ENCODE assay signal across 1 cellular context in the genomic region with DNA sequence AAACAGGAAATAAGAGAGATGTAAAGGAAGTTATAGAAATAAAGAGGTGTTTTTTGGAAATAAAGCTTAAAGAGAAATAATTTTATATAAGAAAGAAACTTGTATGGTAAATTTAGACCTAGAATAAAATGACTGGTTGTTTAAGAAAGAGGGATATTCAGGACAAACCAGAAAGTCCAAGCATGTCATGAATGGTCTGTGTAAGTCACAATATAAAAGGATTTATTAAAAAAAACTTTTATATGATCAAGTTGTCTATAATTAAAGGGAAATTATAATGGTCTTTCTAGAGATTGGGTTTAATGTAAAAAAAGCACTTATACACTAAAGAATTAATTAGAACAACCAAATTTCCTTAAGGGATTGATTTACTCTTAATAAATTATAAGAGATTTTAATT.
A peak's percentile ranks its signal among the peaks of the same experiment; 100 is the strongest.
TF ChIP-seq lines count a peak whose summit lies in the region.

No MANE protein-coding gene starts in this region.

TF ChIP-seq in HepG2, 621 proteins besides CTCF, POLR2A, EP300 and RAD21 (continued from another document):
- TF ChIP-seq, protein P1, sequence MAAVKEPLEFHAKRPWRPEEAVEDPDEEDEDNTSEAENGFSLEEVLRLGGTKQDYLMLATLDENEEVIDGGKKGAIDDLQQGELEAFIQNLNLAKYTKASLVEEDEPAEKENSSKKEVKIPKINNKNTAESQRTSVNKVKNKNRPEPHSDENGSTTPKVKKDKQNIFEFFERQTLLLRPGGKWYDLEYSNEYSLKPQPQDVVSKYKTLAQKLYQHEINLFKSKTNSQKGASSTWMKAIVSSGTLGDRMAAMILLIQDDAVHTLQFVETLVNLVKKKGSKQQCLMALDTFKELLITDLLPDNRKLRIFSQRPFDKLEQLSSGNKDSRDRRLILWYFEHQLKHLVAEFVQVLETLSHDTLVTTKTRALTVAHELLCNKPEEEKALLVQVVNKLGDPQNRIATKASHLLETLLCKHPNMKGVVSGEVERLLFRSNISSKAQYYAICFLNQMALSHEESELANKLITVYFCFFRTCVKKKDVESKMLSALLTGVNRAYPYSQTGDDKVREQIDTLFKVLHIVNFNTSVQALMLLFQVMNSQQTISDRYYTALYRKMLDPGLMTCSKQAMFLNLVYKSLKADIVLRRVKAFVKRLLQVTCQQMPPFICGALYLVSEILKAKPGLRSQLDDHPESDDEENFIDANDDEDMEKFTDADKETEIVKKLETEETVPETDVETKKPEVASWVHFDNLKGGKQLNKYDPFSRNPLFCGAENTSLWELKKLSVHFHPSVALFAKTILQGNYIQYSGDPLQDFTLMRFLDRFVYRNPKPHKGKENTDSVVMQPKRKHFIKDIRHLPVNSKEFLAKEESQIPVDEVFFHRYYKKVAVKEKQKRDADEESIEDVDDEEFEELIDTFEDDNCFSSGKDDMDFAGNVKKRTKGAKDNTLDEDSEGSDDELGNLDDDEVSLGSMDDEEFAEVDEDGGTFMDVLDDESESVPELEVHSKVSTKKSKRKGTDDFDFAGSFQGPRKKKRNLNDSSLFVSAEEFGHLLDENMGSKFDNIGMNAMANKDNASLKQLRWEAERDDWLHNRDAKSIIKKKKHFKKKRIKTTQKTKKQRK (IDR thresholded peaks at IDR 0.05; ENCODE audit: low read length), result 0 out of 2 replicates have a peak, but pooled peaks have one; percentile 30
